15 cellular contexts compared by ENCODE assay signal in genomic region chr12:127343941-127344340, GRCh38.
"Had no signal": no experiment of that assay in that cellular context is flagged by ENCODE, and none has a peak within 500 bp of the region (broad histone marks: within the 10 kb centered on the region; RNA-seq: fewer than 3 reads in every experiment).

No MANE protein-coding gene starts in this region.

- ATAC-seq: activated CD4-positive, alpha-beta T cell treated with anti-CD3 and anti-CD28 coated beads for 36 hours; activated CD8-positive, alpha-beta T cell treated with anti-CD3 and anti-CD28 coated beads, Interleukin-2, amount 10 ng/mL, durations not matched to agents 7 days and 5 days; pancreas; upper lobe of right lung had no signal

- H3K27ac Mint-ChIP-seq: activated CD4-positive, alpha-beta T cell treated with anti-CD3 and anti-CD28 coated beads for 36 hours; activated CD8-positive, alpha-beta T cell treated with anti-CD3 and anti-CD28 coated beads, Interleukin-2, amount 10 ng/mL, durations not matched to agents 7 days and 5 days; activated naive CD8-positive, alpha-beta T cell treated with anti-CD3 and anti-CD28 coated beads, Interleukin-2, amount 10 ng/mL, durations not matched to agents 7 days and 5 days; immature natural killer cell; stimulated activated naive CD8-positive, alpha-beta T cell treated with anti-CD3 and anti-CD28 coated beads, Interleukin-15, Interleukin-2, amounts not matched to agents 100 ng/mL and 50 ng/mL, for 24 hours had no signal

- H3K4me3 ChIP-seq: cardiac muscle cell, left ventricle myocardium inferior, pancreas, upper lobe of right lung had no signal

- H3K4me3 Mint-ChIP-seq: activated CD4-positive, alpha-beta T cell treated with anti-CD3 and anti-CD28 coated beads for 36 hours; activated CD8-positive, alpha-beta T cell treated with anti-CD3 and anti-CD28 coated beads, Interleukin-2, amount 10 ng/mL, durations not matched to agents 7 days and 5 days; activated naive CD8-positive, alpha-beta T cell treated with anti-CD3 and anti-CD28 coated beads, Interleukin-2, amount 10 ng/mL, durations not matched to agents 7 days and 5 days; immature natural killer cell; stimulated activated naive CD8-positive, alpha-beta T cell treated with anti-CD3 and anti-CD28 coated beads, Interleukin-15, Interleukin-2, amounts not matched to agents 100 ng/mL and 50 ng/mL, for 24 hours had no signal

- H3K27me3 ChIP-seq: cardiac muscle cell, pancreas, upper lobe of right lung had no signal

- H3K4me1 Mint-ChIP-seq: activated CD4-positive, alpha-beta T cell treated with anti-CD3 and anti-CD28 coated beads for 36 hours; activated naive CD8-positive, alpha-beta T cell treated with anti-CD3 and anti-CD28 coated beads, Interleukin-2, amount 10 ng/mL, durations not matched to agents 7 days and 5 days; immature natural killer cell had no signal

- DNase-seq: activated CD4-positive, alpha-beta T cell treated with anti-CD3 and anti-CD28 coated beads for 36 hours; activated CD8-positive, alpha-beta memory T cell treated with anti-CD3 and anti-CD28 coated beads, Interleukin-2, amount 50 U/mL, for 48 hours; activated CD8-positive, alpha-beta T cell treated with anti-CD3 and anti-CD28 coated beads, Interleukin-2, amount 10 ng/mL, durations not matched to agents 7 days and 5 days; activated naive CD8-positive, alpha-beta T cell treated with anti-CD3 and anti-CD28 coated beads, Interleukin-2, amount 10 ng/mL, durations not matched to agents 7 days and 5 days; anterior cingulate cortex; immature natural killer cell; left ventricle myocardium inferior; pancreas; stimulated activated CD4-positive, alpha-beta T cell treated with anti-CD3 and anti-CD28 coated beads, Interleukin-4, amount 100 ng/mL, for 1 hour; T1000; upper lobe of right lung; WERI-Rb-1 had no signal

- H3K36me3 Mint-ChIP-seq: activated naive CD8-positive, alpha-beta T cell treated with anti-CD3 and anti-CD28 coated beads, Interleukin-2, amount 10 ng/mL, durations not matched to agents 7 days and 5 days; immature natural killer cell had no signal

- H3K36me3 ChIP-seq: cardiac muscle cell, left ventricle myocardium inferior, pancreas, upper lobe of right lung, WERI-Rb-1 had no signal

- H3K27me3 Mint-ChIP-seq: activated naive CD8-positive, alpha-beta T cell treated with anti-CD3 and anti-CD28 coated beads, Interleukin-2, amount 10 ng/mL, durations not matched to agents 7 days and 5 days; stimulated activated naive CD8-positive, alpha-beta T cell treated with anti-CD3 and anti-CD28 coated beads, Interleukin-15, Interleukin-2, amounts not matched to agents 100 ng/mL and 50 ng/mL, for 24 hours had no signal

- FAIRE-seq: colon, pancreas had no signal
